10 cellular contexts compared by ENCODE assay signal in the genomic region with DNA sequence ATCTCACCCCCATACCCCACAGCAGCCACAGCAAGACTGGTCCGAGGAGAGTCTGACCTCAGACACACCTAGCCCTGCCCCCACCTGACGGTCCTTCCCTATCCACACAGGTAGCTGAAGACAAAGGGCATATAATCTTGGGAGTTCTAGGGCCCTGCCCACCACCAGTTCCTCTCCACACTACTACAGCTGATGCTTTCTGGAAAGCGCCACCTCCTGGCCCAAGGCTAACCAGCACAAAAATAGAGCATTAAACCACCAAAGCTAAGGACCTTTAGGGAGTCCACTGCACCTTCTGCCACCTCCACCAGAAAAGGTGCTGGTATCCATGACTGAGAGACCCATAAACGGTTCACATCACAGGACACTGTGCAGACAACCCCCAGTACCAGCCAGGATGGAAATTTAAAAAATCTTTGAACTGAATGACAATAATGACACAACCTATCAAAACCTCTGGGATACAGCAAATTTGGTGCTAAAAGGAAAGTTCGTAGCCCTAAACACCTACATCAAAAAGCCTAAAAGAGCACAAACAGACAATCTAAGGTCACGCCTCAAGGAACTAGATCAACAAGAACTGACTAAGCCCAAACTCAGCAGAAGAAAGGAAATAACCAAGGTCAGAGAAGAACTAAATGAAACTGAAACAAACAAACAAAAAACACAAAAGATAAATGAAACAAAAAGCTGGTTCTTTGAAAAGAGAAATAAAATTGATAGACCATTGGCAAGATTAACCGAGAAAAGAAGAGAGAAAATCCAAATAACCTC.
DNase-seq lines count a peak whose midpoint lies in the region; ATAC-seq and TF ChIP-seq lines count a peak whose summit lies in the region.
"Had no signal": no experiment of that assay in that cellular context is flagged by ENCODE, and none has a peak within 500 bp of the region (broad histone marks: within the 10 kb centered on the region; RNA-seq: fewer than 3 reads in every experiment).

No MANE protein-coding gene starts in this region.

- peak in 4 of 10 experiments; percentile 7 to 13 (median 10) for DNase-seq in CD4-positive, alpha-beta T cell
- DNase-seq in WERI-Rb-1 (peak; percentile 24), endothelial cell (ENCODE audit: low spot score) (no peak), left ventricle myocardium superior (no peak), NCI-H2081 treated with DMSO at 0.1 percent for 48 hours (lab: John Stamatoyannopoulos, UW) (no peak), NCI-H1048 (lab: John Stamatoyannopoulos, UW) (no peak), GDM1 (lab: John Stamatoyannopoulos, UW) (no peak)
- DNase-seq: adrenal gland, NCI-H345 had no signal

- H3K9me3 ChIP-seq in CD4-positive, alpha-beta T cell (ENCODE audit: control insufficient read depth, low read length), result no peaks in the 10 kb centered on the region
- no peaks in the 10 kb centered on the region for H3K9me3 ChIP-seq in WERI-Rb-1 (ENCODE audit: severe bottlenecking)
- H3K9me3 ChIP-seq: adrenal gland had no signal

- CTCF ChIA-PET in CD4-positive, alpha-beta T cell (lab: Charles Lee), result interaction anchor here (3.1 kb wide), 1 partner anchor 8 kb away, joined by 14 read pairs; no protein-coding TSS in a partner anchor

- no peaks in the 10 kb centered on the region for H3K27me3 ChIP-seq in CD4-positive, alpha-beta T cell (ENCODE audit: control insufficient read depth, insufficient read depth, low read length)
- no peaks in the 10 kb centered on the region for H3K27me3 ChIP-seq in WERI-Rb-1 (ENCODE audit: insufficient read depth, low read depth, severe bottlenecking)
- H3K27me3 ChIP-seq: adrenal gland had no signal

- no peak overlapping the region for H3K4me3 Mint-ChIP-seq in CD4-positive, alpha-beta T cell
- H3K4me3 Mint-ChIP-seq in endothelial cell (ENCODE audit: unreplicated experiment), result no peak overlapping the region

- POLR2A ChIA-PET in CD4-positive, alpha-beta T cell (lab: Charles Lee), result interaction anchor here (2.1 kb wide), 1 partner anchor 1309 kb away, joined by 7 read pairs; no protein-coding TSS in a partner anchor

- H3K4me3 ChIP-seq in WERI-Rb-1 (ENCODE audit: low read depth, low read length), result no peak overlapping the region
- H3K4me3 ChIP-seq: adrenal gland had no signal

- peak; percentile 41 for ATAC-seq in CD4-positive, alpha-beta T cell (ENCODE audit: poor library complexity)
- no peak for ATAC-seq in left ventricle myocardium superior

- no peak overlapping the region for H3K27ac ChIP-seq in CD4-positive, alpha-beta T cell (ENCODE audit: low read depth, low read length)
- H3K27ac ChIP-seq in WERI-Rb-1, result no peak overlapping the region
- H3K27ac ChIP-seq: adrenal gland had no signal

- intact Hi-C loops in CD4-positive, alpha-beta T cell (cut with DNase I, micrococcal nuclease), result no loop called here
- intact Hi-C loops in left ventricle myocardium superior (cut with micrococcal nuclease), result no loop called here

- no peaks in the 10 kb centered on the region for H3K36me3 ChIP-seq in WERI-Rb-1
- H3K36me3 ChIP-seq: adrenal gland had no signal

- H3K27ac Mint-ChIP-seq in CD4-positive, alpha-beta T cell, result peak overlapping the region; percentile 34
- no peak overlapping the region for H3K27ac Mint-ChIP-seq in endothelial cell (ENCODE audit: unreplicated experiment)

- no peaks in the 10 kb centered on the region for H3K9me3 Mint-ChIP-seq in CD4-positive, alpha-beta T cell
- H3K9me3 Mint-ChIP-seq in endothelial cell (ENCODE audit: unreplicated experiment), result no peaks in the 10 kb centered on the region

- no peaks in the 10 kb centered on the region for H3K36me3 Mint-ChIP-seq in CD4-positive, alpha-beta T cell (ENCODE audit: low read depth)
- H3K36me3 Mint-ChIP-seq in endothelial cell (ENCODE audit: low read depth, unreplicated experiment), result no peaks in the 10 kb centered on the region

- peaks cover 17% of the 10 kb centered on the region for H3K4me1 Mint-ChIP-seq in CD4-positive, alpha-beta T cell (ENCODE audit: low read depth)
- peaks cover 17% of the 10 kb centered on the region for H3K4me1 Mint-ChIP-seq in endothelial cell (ENCODE audit: unreplicated experiment)

- TF ChIP-seq CTCF in CD4-positive, alpha-beta T cell (IDR thresholded peaks at IDR 0.05), result no peak
- peak; percentile 29; the same call in 1 of the 2 replicates for TF ChIP-seq CTCF in GM12874 (IDR thresholded peaks at IDR 0.05; ENCODE audit: insufficient read depth, low read depth, low read length)
- TF ChIP-seq CTCF in WERI-Rb-1 (IDR thresholded peaks at IDR 0.05; ENCODE audit: low read depth, low read length), result peak; percentile 30; the same call in 1 of the 2 replicates
- peak; percentile 20 for TF ChIP-seq CTCF in endothelial cell (IDR thresholded peaks at IDR 0.05; ENCODE audit: unreplicated experiment)

- no peaks in the 10 kb centered on the region for H3K27me3 Mint-ChIP-seq in CD4-positive, alpha-beta T cell
- H3K27me3 Mint-ChIP-seq in endothelial cell (ENCODE audit: unreplicated experiment), result peaks cover 10% of the 10 kb centered on the region
